1 cellular context compared by ENCODE assay signal in the genomic region with DNA sequence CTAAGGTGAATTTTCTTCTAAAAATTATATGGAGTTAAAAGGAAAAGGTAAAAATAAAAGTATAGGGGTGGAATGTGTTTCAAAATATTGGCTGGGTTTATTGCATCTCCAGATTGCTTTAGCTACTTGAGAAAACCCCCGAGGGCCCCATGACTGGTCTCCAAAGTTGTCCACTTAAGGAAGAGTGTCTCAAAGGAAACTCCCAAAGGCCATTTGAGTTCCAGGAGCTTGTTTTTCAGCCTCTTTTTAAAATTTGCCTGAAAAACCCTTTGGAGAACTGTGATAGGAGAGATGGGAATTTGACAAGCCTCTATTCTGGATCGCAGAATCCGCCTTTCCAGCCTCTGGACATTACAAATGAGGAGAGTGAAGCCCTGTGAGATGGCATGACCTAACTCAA.
TF ChIP-seq lines count a peak whose summit lies in the region.

No MANE protein-coding gene starts in this region.

TF ChIP-seq in H1, 55 proteins besides CTCF, POLR2A, EP300 and RAD21:
- TF ChIP-seq SIN3A (conservative IDR thresholded peaks at IDR 0.05 in 1 of 2, IDR thresholded peaks at IDR 0.05 in 1 of 2; ENCODE audit: low read depth in 1 of 2, low read length in 2 of 2) (no peak), RXRA (IDR thresholded peaks at IDR 0.05; ENCODE audit: insufficient read depth, low read depth, low read length) (no peak), CEBPB (IDR thresholded peaks at IDR 0.05; ENCODE audit: low read depth, low read length) (no peak), RFX5 (IDR thresholded peaks at IDR 0.05; ENCODE audit: borderline replicate concordance, low read depth, low read length) (no peak), CBX5 (IDR thresholded peaks at IDR 0.05; ENCODE audit: low read depth, low read length) (no peak), RNF2 (IDR thresholded peaks at IDR 0.05; ENCODE audit: borderline replicate concordance, low read depth, low read length, missing control alignments, poor library complexity, severe bottlenecking) (no peak), TEAD4 (IDR thresholded peaks at IDR 0.05; ENCODE audit: low read depth, low read length) (no peak), SIX5 (IDR thresholded peaks at IDR 0.05; ENCODE audit: low read depth, low read length) (no peak), KDM1A (IDR thresholded peaks at IDR 0.05; ENCODE audit: borderline replicate concordance, low read length) (no peak), JUN (IDR thresholded peaks at IDR 0.05; ENCODE audit: low read depth, low read length) (no peak), RBBP5 (IDR thresholded peaks at IDR 0.05; ENCODE audit: borderline replicate concordance, low read depth, low read length) (no peak)
- TF ChIP-seq, protein P1, sequence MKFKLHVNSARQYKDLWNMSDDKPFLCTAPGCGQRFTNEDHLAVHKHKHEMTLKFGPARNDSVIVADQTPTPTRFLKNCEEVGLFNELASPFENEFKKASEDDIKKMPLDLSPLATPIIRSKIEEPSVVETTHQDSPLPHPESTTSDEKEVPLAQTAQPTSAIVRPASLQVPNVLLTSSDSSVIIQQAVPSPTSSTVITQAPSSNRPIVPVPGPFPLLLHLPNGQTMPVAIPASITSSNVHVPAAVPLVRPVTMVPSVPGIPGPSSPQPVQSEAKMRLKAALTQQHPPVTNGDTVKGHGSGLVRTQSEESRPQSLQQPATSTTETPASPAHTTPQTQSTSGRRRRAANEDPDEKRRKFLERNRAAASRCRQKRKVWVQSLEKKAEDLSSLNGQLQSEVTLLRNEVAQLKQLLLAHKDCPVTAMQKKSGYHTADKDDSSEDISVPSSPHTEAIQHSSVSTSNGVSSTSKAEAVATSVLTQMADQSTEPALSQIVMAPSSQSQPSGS (IDR thresholded peaks at IDR 0.05; ENCODE audit: low read length): no peak
- TF ChIP-seq, protein P2, sequence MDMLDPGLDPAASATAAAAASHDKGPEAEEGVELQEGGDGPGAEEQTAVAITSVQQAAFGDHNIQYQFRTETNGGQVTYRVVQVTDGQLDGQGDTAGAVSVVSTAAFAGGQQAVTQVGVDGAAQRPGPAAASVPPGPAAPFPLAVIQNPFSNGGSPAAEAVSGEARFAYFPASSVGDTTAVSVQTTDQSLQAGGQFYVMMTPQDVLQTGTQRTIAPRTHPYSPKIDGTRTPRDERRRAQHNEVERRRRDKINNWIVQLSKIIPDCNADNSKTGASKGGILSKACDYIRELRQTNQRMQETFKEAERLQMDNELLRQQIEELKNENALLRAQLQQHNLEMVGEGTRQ (IDR thresholded peaks at IDR 0.05; ENCODE audit: low read length): no peak
TF ChIP-seq in H1: peak in this region for 0.
